In genomic region chr17:1735418-1735817, GRCh38 we compare ENCODE assay signal across 19 cellular contexts. TPM values are rescaled to one million over a fixed set of nuclear protein-coding genes. Genes with fewer than 3 reads are reported as not detected.
"Had no signal": no experiment of that assay in that cellular context is flagged by ENCODE, and none has a peak within 500 bp of the region (broad histone marks: within the 10 kb centered on the region; RNA-seq: fewer than 3 reads in every experiment).

No MANE protein-coding gene starts in this region.

- ATAC-seq: activated CD8-positive, alpha-beta T cell treated with anti-CD3 and anti-CD28 coated beads, Interleukin-2, amount 10 ng/mL, durations not matched to agents 7 days and 5 days had no signal

- H3K4me3 Mint-ChIP-seq: activated CD8-positive, alpha-beta T cell treated with anti-CD3 and anti-CD28 coated beads, Interleukin-2, amount 10 ng/mL, durations not matched to agents 7 days and 5 days; activated naive CD4-positive, alpha-beta T cell treated with anti-CD3 and anti-CD28 coated beads, Interleukin-2, amount 50 U/mL, for 24 hours had no signal

- H3K27me3 Mint-ChIP-seq: activated naive CD4-positive, alpha-beta T cell treated with anti-CD3 and anti-CD28 coated beads, Interleukin-2, amount 50 U/mL, for 24 hours had no signal

- H3K36me3 Mint-ChIP-seq: activated naive CD4-positive, alpha-beta T cell treated with anti-CD3 and anti-CD28 coated beads, Interleukin-2, amount 50 U/mL, for 24 hours had no signal

- H3K4me3 ChIP-seq: colonic mucosa, pancreas had no signal

- H3K27ac Mint-ChIP-seq: activated naive CD4-positive, alpha-beta T cell treated with anti-CD3 and anti-CD28 coated beads, Interleukin-2, amount 50 U/mL, for 24 hours had no signal

- DNase-seq: activated CD4-positive, alpha-beta T cell treated with anti-CD3 and anti-CD28 coated beads for 4 hours; activated CD8-positive, alpha-beta memory T cell treated with anti-CD3 and anti-CD28 coated beads, Interleukin-2, amount 50 U/mL, for 4 hours; activated CD8-positive, alpha-beta T cell treated with anti-CD3 and anti-CD28 coated beads, Interleukin-2, amount 10 ng/mL, durations not matched to agents 7 days and 5 days; activated effector memory CD4-positive, alpha-beta T cell treated with anti-CD3 and anti-CD28 coated beads, Interleukin-2, amount 50 U/mL, for 16 hours; activated T-cell treated with anti-CD3 and anti-CD28 coated beads, Interleukin-2, amount 50 U/mL, for 48 hours; amniotic stem cell; central memory CD4-positive, alpha-beta T cell; colonic mucosa; effector CD4-positive, alpha-beta T cell; foreskin fibroblast; left colon; stimulated activated CD4-positive, alpha-beta T cell treated with anti-CD3 and anti-CD28 coated beads, Interleukin-15, amount 100 ng/mL, for 24 hours; stimulated activated CD4-positive, alpha-beta T cell treated with anti-CD3 and anti-CD28 coated beads, Interleukin-4, amount 100 ng/mL, for 1 hour; stimulated activated naive CD4-positive, alpha-beta T cell; trophoblast cell had no signal

- H3K27me3 ChIP-seq: colonic mucosa, pancreas had no signal

- H3K27ac ChIP-seq: colonic mucosa, pancreas had no signal

- H3K36me3 ChIP-seq: colonic mucosa had no signal

- H3K9me3 ChIP-seq: colonic mucosa, pancreas had no signal

- H3K9me3 Mint-ChIP-seq: activated naive CD4-positive, alpha-beta T cell treated with anti-CD3 and anti-CD28 coated beads, Interleukin-2, amount 50 U/mL, for 24 hours had no signal

RNA-seq across cellular contexts. Expression of gene SERPINF2, which starts 7.3 kb away (rescaled TPM):
- total RNA-seq: endothelial cell of umbilical vein, lung microvascular endothelial cell had no signal

RNA-seq across cellular contexts. Expression of gene SERPINF1, which starts 26.4 kb away (rescaled TPM):
- total RNA-seq: endothelial cell of umbilical vein, lung microvascular endothelial cell had no signal
- polyA plus RNA-seq: endothelial cell of umbilical vein had no signal
